8 cellular contexts compared by ENCODE assay signal in the genomic region with DNA sequence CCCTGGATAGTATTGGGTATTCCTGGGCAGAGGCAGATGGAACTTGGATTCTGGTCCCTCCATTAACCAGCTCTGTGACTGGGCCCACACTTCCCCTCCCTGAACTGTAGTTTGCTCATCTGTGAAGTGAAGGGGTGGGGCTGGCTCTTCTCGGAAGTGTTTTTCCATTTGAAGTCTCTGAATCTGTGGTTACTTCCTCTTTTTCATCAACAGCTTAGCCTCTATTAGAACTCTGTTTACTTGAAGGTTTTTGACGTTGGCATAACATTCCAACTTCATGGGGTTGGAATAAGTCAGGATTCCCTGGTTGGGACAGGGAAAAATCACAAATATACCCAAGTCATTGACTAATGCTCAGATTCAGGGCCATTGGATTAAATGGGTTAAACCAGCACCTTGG. TPM values are rescaled to one million over a fixed set of nuclear protein-coding genes. Genes with fewer than 3 reads are reported as not detected.
DNase-seq lines count a peak whose midpoint lies in the region; ATAC-seq, FAIRE-seq and TF ChIP-seq lines count a peak whose summit lies in the region.

No MANE protein-coding gene starts in this region.

- 0% methylated on average over 2 of the region's 2 CpGs for WGBS in K562 (ENCODE audit: insufficient coverage, low coverage, missing lambda C conversion rate)
- 37 to 38% methylated on average over 2 of the region's 2 CpGs for WGBS in lower leg skin, 2 donors

- intact Hi-C loops in K562 (cut with micrococcal nuclease) (no loop called here), lower leg skin (cut with DNase I; ENCODE audit: low total_unique reads) (no loop called here)

- H3K9me3 Mint-ChIP-seq in stimulated activated naive B cell treated with anti-CD40 and anti-IgM and Interleukin-4, amounts not matched to agents 10 μg/mL and 1 μg/mL and 100 μg/mL, for 72 hours: no peaks in the 10 kb centered on the region

- H3K4me3 Mint-ChIP-seq in stimulated activated naive B cell treated with anti-CD40 and anti-IgM and Interleukin-4, amounts not matched to agents 10 μg/mL and 1 μg/mL and 100 μg/mL, for 72 hours: peak overlapping the region; percentile 96 to 99

- in situ Hi-C loops in K562 (cut with MboI): no loop called here

- TF ChIP-seq POLR2A in K562 (conservative IDR thresholded peaks at IDR 0.05): no peak
- TF ChIP-seq POLR2A in lower leg skin (IDR thresholded peaks at IDR 0.05): no peak

- H3K36me3 Mint-ChIP-seq in stimulated activated naive B cell treated with anti-CD40 and anti-IgM and Interleukin-4, amounts not matched to agents 10 μg/mL and 1 μg/mL and 100 μg/mL, for 72 hours: peaks cover 49 to 52% of the 10 kb centered on the region in 2 donors

- H3K27me3 ChIP-seq in K562 (ENCODE audit: control insufficient read depth in 2 of 2, insufficient read depth in 2 of 2, low read length in 2 of 2) (no peaks in the 10 kb centered on the region), osteoblast (ENCODE audit: insufficient read depth, low read length) (peaks cover 9% of the 10 kb centered on the region)

- no peak overlapping the region for H3K9ac ChIP-seq in K562 (ENCODE audit: insufficient read depth in 1 of 2, low read depth in 2 of 2, low read length in 2 of 2)

- peak; percentile 91 for FAIRE-seq in K562 (lab: Jason Lieb, UNC)

- DNase-seq in SKM-1 treated with dmso at 0.1 percent for 144 hours (lab: John Stamatoyannopoulos, UW; ENCODE audit: unreplicated experiment) (peak; percentile 97), K562 (ENCODE audit: extremely low read depth in 1 of 4, low spot score in 3 of 4) (peak in 2 of 4 experiments; percentile 74 to 84), coronary artery (ENCODE audit: low spot score) (no peak), lower leg skin (ENCODE audit: low spot score in 2 of 2) (no peak), osteoblast (ENCODE audit: insufficient read length, low spot score, missing footprints) (no peak)
- peak; percentile 67 for DNase-seq in stimulated activated naive B cell treated with anti-CD40 and anti-IgM and Interleukin-4, amounts not matched to agents 10 μg/mL and 1 μg/mL and 100 μg/mL, for 72 hours

- TF ChIP-seq EP300 in K562 (IDR thresholded peaks at IDR 0.05; ENCODE audit: low read length): peak; percentile 26; the same call in 1 of the 2 replicates

- H3K27ac ChIP-seq in K562 (ENCODE audit: extremely low read depth, low read depth, low read length) (peak overlapping the region; percentile 27; the same call in 2 of the 3 replicates), coronary artery (peak overlapping the region in 1 of 2 donors; percentile 20), osteoblast (ENCODE audit: low read depth, low read length) (no peak overlapping the region)

- H3K4me1 Mint-ChIP-seq in stimulated activated naive B cell treated with anti-CD40 and anti-IgM and Interleukin-4, amounts not matched to agents 10 μg/mL and 1 μg/mL and 100 μg/mL, for 72 hours: peaks cover 62 to 85% of the 10 kb centered on the region in 2 donors

- no peaks in the 10 kb centered on the region for H3K9me3 ChIP-seq in K562 (replicated peaks; ENCODE audit: control insufficient read depth, insufficient read depth, low read depth, low read length)
- no peaks in the 10 kb centered on the region for H3K9me3 ChIP-seq in osteoblast (ENCODE audit: low read depth, low read length)

- ATAC-seq in GM18868 (IDR thresholded peaks at IDR 0.05; ENCODE audit: unreplicated experiment) (peak; percentile 78), HG02938 (IDR thresholded peaks at IDR 0.05; ENCODE audit: unreplicated experiment) (peak; percentile 67), K562 (peak; percentile 78)
- ATAC-seq in stimulated activated naive B cell treated with anti-CD40 and anti-IgM and Interleukin-4, amounts not matched to agents 10 μg/mL and 1 μg/mL and 100 μg/mL, for 72 hours (replicated peaks): peak; percentile 73 to 82

- TF ChIP-seq RAD21 in K562 (CRISPR knock-in tag; conservative IDR thresholded peaks at IDR 0.05 in 1 of 2, IDR thresholded peaks at IDR 0.05 in 1 of 2): no peak

- TF ChIP-seq CTCF in K562 (IDR thresholded peaks at IDR 0.05 in 2 of 3, conservative IDR thresholded peaks at IDR 0.05 in 1 of 3; ENCODE audit: insufficient read depth in 2 of 3, low read depth in 1 of 3, low read length in 3 of 3) (no peak), coronary artery (IDR thresholded peaks at IDR 0.05) (no peak), lower leg skin (IDR thresholded peaks at IDR 0.05) (no peak), osteoblast (IDR thresholded peaks at IDR 0.05; ENCODE audit: extremely low read depth, low read depth, low read length) (no peak)

- CTCF ChIA-PET in K562 (lab: Yijun Ruan, JAX; ENCODE audit: low intra/inter-chr PET ratio): no interaction called here

- H3K4me1 ChIP-seq in K562 (replicated peaks in 1 of 2; ENCODE audit: control insufficient read depth in 2 of 2, insufficient read depth in 2 of 2, low read length in 2 of 2): peaks cover 16 to 40% of the 10 kb centered on the region in 2 experiments
- H3K4me1 ChIP-seq in osteoblast (ENCODE audit: insufficient read depth, low read length): peaks cover 5% of the 10 kb centered on the region

- peak overlapping the region; percentile 25 for H2AFZ ChIP-seq in K562 (ENCODE audit: low read depth, low read length)
- H2AFZ ChIP-seq in osteoblast (ENCODE audit: low read length): no peak overlapping the region

- no peaks in the 10 kb centered on the region for H4K20me1 ChIP-seq in K562 (replicated peaks; ENCODE audit: control insufficient read depth, insufficient read depth, low read length)
- no peaks in the 10 kb centered on the region for H4K20me1 ChIP-seq in osteoblast (ENCODE audit: insufficient read depth, low read length)

- H3K79me2 ChIP-seq in K562 (ENCODE audit: control insufficient read depth, insufficient read depth, low read length) (peaks cover 8% of the 10 kb centered on the region; the same call in 1 of the 3 replicates), osteoblast (ENCODE audit: insufficient read depth, low read length) (no peaks in the 10 kb centered on the region)

- no peaks in the 10 kb centered on the region for H3K27me3 Mint-ChIP-seq in stimulated activated naive B cell treated with anti-CD40 and anti-IgM and Interleukin-4, amounts not matched to agents 10 μg/mL and 1 μg/mL and 100 μg/mL, for 72 hours

- H3K9me1 ChIP-seq in K562 (ENCODE audit: control insufficient read depth, insufficient read depth, low read length): peaks cover 2% of the 10 kb centered on the region

- H3K4me3 ChIP-seq in K562 (no peak overlapping the region), coronary artery (no peak overlapping the region), lower leg skin (ENCODE audit: low read depth, poor library complexity, severe bottlenecking) (no peak overlapping the region), osteoblast (ENCODE audit: insufficient read depth, low read length) (no peak overlapping the region)

- H3K4me2 ChIP-seq in K562 (ENCODE audit: insufficient read depth, low read length): peak overlapping the region; percentile 15; the same call in 1 of the 2 replicates
- no peak overlapping the region for H3K4me2 ChIP-seq in osteoblast (ENCODE audit: insufficient read depth, low read length)

- H3K36me3 ChIP-seq in K562 (ENCODE audit: control insufficient read depth, insufficient read depth, low read length) (no peaks in the 10 kb centered on the region), osteoblast (ENCODE audit: insufficient read depth, low read length) (no peaks in the 10 kb centered on the region)

- peak overlapping the region; percentile 82 for H3K27ac Mint-ChIP-seq in stimulated activated naive B cell treated with anti-CD40 and anti-IgM and Interleukin-4, amounts not matched to agents 10 μg/mL and 1 μg/mL and 100 μg/mL, for 72 hours

- BruUV-seq in K562 (replicated peaks; lab: Mats Ljungman, UMichigan): no TSS peak

- POLR2A ChIA-PET in K562 (lab: Yijun Ruan, JAX): interaction anchor here (0.6 to 3.5 kb wide), 6 partner anchors 8 to 335 kb away, joined by 3 to 24 read pairs (median 4); no protein-coding TSS in a partner anchor

TF ChIP-seq in K562, 482 proteins besides CTCF, POLR2A, EP300 and RAD21 (continues in another document):
- peak; percentile 62; the same call in 1 of the 2 replicates for TF ChIP-seq DPF2 (IDR thresholded peaks at IDR 0.05)
- no peak for TF ChIP-seq FOSL1 (tag; conservative IDR thresholded peaks at IDR 0.05)

RNA-seq across cellular contexts. Expression of gene KIAA0040, which starts 3.6 kb away (rescaled TPM):
- 6.8 and 7.9 TPM in 2 replicates for total RNA-seq in K562 (2011; cell fraction: chromatin; rRNA removed; ENCODE audit: low replicate concordance)
- 7.1 and 8.0 TPM in 2 replicates for total RNA-seq in K562 (2011; cell fraction: nucleolus; rRNA removed)
- 9.5 and 11.3 TPM in 2 replicates for total RNA-seq in K562 (2011; cell fraction: nucleoplasm; rRNA removed)
- total RNA-seq in K562 (2014; rRNA removed) (6.4 and 8.2 TPM in 2 replicates), K562 (2014; rRNA removed; fragmentation: Illumina TruSeq; extraction: Trizol) (9.7 and 10.5 TPM in 2 replicates), K562 (2015; rRNA removed; fragmentation: Illumina TruSeq; extraction: Trizol) (9.8 and 10.1 TPM in 2 replicates), K562 (2021) (12.1 and 13.1 TPM in 2 replicates), lower leg skin (10 to 100 TPM; 12.3 to 16.3 (median 15.0) TPM), osteoblast (0.59 and 1.1 TPM in 2 replicates)
- polyA plus RNA-seq in K562 (2011; rRNA removed) (6.2 and 6.3 TPM in 2 replicates), K562 (2014; fragmentation: Illumina TruSeq; extraction: Trizol) (12.4 and 13.6 TPM in 2 replicates), K562 (2014; fragmentation: Nextera tagmentation; extraction: Ambion mirVana) (1 to 10 TPM; 3.4 to 6.1 TPM), K562 (2014; rRNA removed) (7.1 and 8.4 TPM in 2 replicates)
- 6.4 and 6.9 TPM in 2 replicates for polyA plus RNA-seq in K562 (2011; cell fraction: cytosol; rRNA removed)
- 3.4 and 4.3 TPM in 2 replicates for polyA plus RNA-seq in K562 (2011; cell fraction: nucleus; rRNA removed)
- 9.6 and 13.7 TPM in 2 replicates for polyA plus RNA-seq in K562 (2012)
- 10.5 and 10.8 TPM in 2 replicates for polyA minus RNA-seq in K562 (2011; rRNA and poly(A)+ RNA removed)
- 2.1 and 6.3 TPM in 2 replicates for polyA minus RNA-seq in K562 (2011; cell fraction: cytosol; rRNA and poly(A)+ RNA removed)
- 4.6 and 6.4 TPM in 2 replicates for polyA minus RNA-seq in K562 (2011; cell fraction: nucleus; rRNA and poly(A)+ RNA removed)

Comparison
In these comparisons a context has a peak if more than half of its experiments do, and no peak if none do; other contexts are left out.
1. DNase-seq: peak in SKM-1 treated with dmso at 0.1 percent for 144 hours (single experiment) and stimulated activated naive B cell treated with anti-CD40 and anti-IgM and Interleukin-4, amounts not matched to agents 10 μg/mL and 1 μg/mL and 100 μg/mL, for 72 hours (single experiment); none in coronary artery (single experiment), lower leg skin (0 of 2) and osteoblast (single experiment).
2. Peak in every context shown above with its lines, with median percentiles within 50 percentile points of each other: ATAC-seq.